Comparison of ENCODE assay signal across 8 cellular contexts in genomic region chr14:69713127-69713800, GRCh38. TPM values are rescaled to one million over a fixed set of nuclear protein-coding genes. Genes with fewer than 3 reads are reported as not detected.
DNase-seq lines count a peak whose midpoint lies in the region; TF ChIP-seq lines count a peak whose summit lies in the region.

No MANE protein-coding gene starts in this region.

- TF ChIP-seq CTCF in ascending aorta (IDR thresholded peaks at IDR 0.05) (no peak), GM13977 (IDR thresholded peaks at IDR 0.05; ENCODE audit: extremely low read depth, insufficient read depth, missing control alignments) (no peak), GM10248 (IDR thresholded peaks at IDR 0.05; ENCODE audit: control extremely low read depth, extremely low read depth, low read depth, missing control alignments) (no peak)

- peaks cover 39 to 43% (median 40%) of the 10 kb centered on the region in 3 donors for H3K4me1 Mint-ChIP-seq in CD8-positive, alpha-beta memory T cell

- CTCF ChIA-PET in CD8-positive, alpha-beta memory T cell (lab: Charles Lee), result interaction anchor here (0.8 to 1.9 kb wide), 4 partner anchors 14 to 139 kb away, joined by 3 to 4 read pairs (median 3); partner anchors contain the start of genes CCDC177 and SUSD6
- CTCF ChIA-PET in GM10248 (lab: Yijun Ruan, JAX), result interaction anchor here (1.0 to 2.6 kb wide), 5 partner anchors 14 to 138 kb away, joined by 3 to 12 read pairs (median 3); partner anchors contain the start of gene CCDC177

- peaks cover 0 to 65% (median 15%) of the 10 kb centered on the region in 3 donors for H3K36me3 Mint-ChIP-seq in CD8-positive, alpha-beta memory T cell

- intact Hi-C loops in ascending aorta (cut with DNase I), result no loop called here

- H3K27me3 ChIP-seq in CD8-positive, alpha-beta memory T cell (ENCODE audit: insufficient read depth, low read length, poor library complexity, severe bottlenecking), result no peaks in the 10 kb centered on the region
- H3K27me3 ChIP-seq in ascending aorta, result no peaks in the 10 kb centered on the region
- H3K27me3 ChIP-seq in muscle layer of colon (ENCODE audit: control insufficient read depth in 1 of 2, insufficient read depth in 2 of 2, low read length in 2 of 2), result no peaks in the 10 kb centered on the region

- H3K36me3 ChIP-seq in CD8-positive, alpha-beta memory T cell (ENCODE audit: insufficient read depth, low read length), result peaks cover 24% of the 10 kb centered on the region
- H3K36me3 ChIP-seq in ascending aorta (peaks cover 23 to 31% of the 10 kb centered on the region in 2 donors), muscle layer of colon (ENCODE audit: insufficient read depth, low read length) (peaks cover 31% of the 10 kb centered on the region)

- H3K9me3 Mint-ChIP-seq in CD8-positive, alpha-beta memory T cell, result no peaks in the 10 kb centered on the region

- H3K4me3 ChIP-seq in CD8-positive, alpha-beta memory T cell (ENCODE audit: low read length), result no peak overlapping the region
- H3K4me3 ChIP-seq in ascending aorta (no peak overlapping the region), muscle layer of colon (ENCODE audit: low read depth in 1 of 2, low read length in 2 of 2) (no peak overlapping the region)

- H3K27me3 Mint-ChIP-seq in CD8-positive, alpha-beta memory T cell, result peaks cover 0 to 2% of the 10 kb centered on the region in 2 donors

- peak overlapping the region in 7 of 8 donors; percentile 14 to 98 (median 87) for H3K27ac Mint-ChIP-seq in CD8-positive, alpha-beta memory T cell

- no peak overlapping the region for H3K27ac ChIP-seq in CD8-positive, alpha-beta memory T cell (ENCODE audit: low read depth, low read length)
- H3K27ac ChIP-seq in ascending aorta (peak overlapping the region; percentile 58 to 78), muscle layer of colon (ENCODE audit: low read depth, low read length) (peak overlapping the region; percentile 62)

- in situ Hi-C loops in GM13977 (cut with MboI; ENCODE audit: low pct_unique_long_range_greater_than_20kb, low sequenced_read_pairs, unreplicated experiment), result loop anchor here (25.0 kb wide), 1 partner anchor 476 kb away; no protein-coding TSS in a partner anchor

- H3K4me1 ChIP-seq in CD8-positive, alpha-beta memory T cell (ENCODE audit: insufficient read depth, low read length), result peaks cover 20% of the 10 kb centered on the region
- H3K4me1 ChIP-seq in ascending aorta (peaks cover 11 to 38% of the 10 kb centered on the region in 2 donors), muscle layer of colon (ENCODE audit: insufficient read depth, low read length) (peaks cover 44% of the 10 kb centered on the region)

- no peak for DNase-seq in CD8-positive, alpha-beta memory T cell
- DNase-seq in NCI-H1694 (lab: John Stamatoyannopoulos, UW), result peak; percentile 48
- no peak for DNase-seq in ascending aorta (ENCODE audit: low spot score in 2 of 2)
- DNase-seq in GM13977 (ENCODE audit: low spot score), result no peak
- DNase-seq in OCI-M2 (lab: John Stamatoyannopoulos, UW; ENCODE audit: unreplicated experiment), result no peak
- DNase-seq in GM10248 (ENCODE audit: extremely low spot score), result no peak
- no peak for DNase-seq in NCI-H774 (lab: John Stamatoyannopoulos, UW)

- no peaks in the 10 kb centered on the region for H3K9me3 ChIP-seq in CD8-positive, alpha-beta memory T cell (ENCODE audit: low read length)
- no peaks in the 10 kb centered on the region for H3K9me3 ChIP-seq in ascending aorta
- no peaks in the 10 kb centered on the region for H3K9me3 ChIP-seq in muscle layer of colon (ENCODE audit: low read length)

- peak overlapping the region in 2 of 7 donors; percentile 35 to 65 for H3K4me3 Mint-ChIP-seq in CD8-positive, alpha-beta memory T cell

- no peak overlapping the region for H3K9ac ChIP-seq in muscle layer of colon (ENCODE audit: low read length)

- POLR2A ChIA-PET in CD8-positive, alpha-beta memory T cell (lab: Charles Lee), result interaction anchor here (0.6 kb wide), 1 partner anchor 25 kb away, joined by 4 read pairs; no protein-coding TSS in a partner anchor
- POLR2A ChIA-PET in GM10248 (lab: Yijun Ruan, JAX), result interaction anchor here (1.1 kb wide), 1 partner anchor 61 kb away, joined by 4 read pairs; no protein-coding TSS in a partner anchor

RNA-seq across cellular contexts. Expression of gene SRSF5, which starts 53.7 kb away (rescaled TPM):
- total RNA-seq in CD8-positive, alpha-beta memory T cell, result 100 to 1,000 TPM; 291 to 307 TPM
- 1,226 TPM for polyA plus RNA-seq in CD8-positive, alpha-beta memory T cell
- 113 TPM for total RNA-seq in ascending aorta
